Comparison of ENCODE assay signal across 1 cellular context in genomic region chr20:46998497-46999190, GRCh38.
TF ChIP-seq lines count a peak whose summit lies in the region.

No MANE protein-coding gene starts in this region.

TF ChIP-seq in GM23338, 12 proteins besides CTCF, POLR2A, EP300 and RAD21 (continued from another document):
- TF ChIP-seq ETS1 (IDR thresholded peaks at IDR 0.05): no peak
- no peak for TF ChIP-seq ZNF114 (CRISPR knock-in tag; IDR thresholded peaks at IDR 0.05)
- no peak for TF ChIP-seq REST (IDR thresholded peaks at IDR 0.05; ENCODE audit: unreplicated experiment)
TF ChIP-seq in GM23338: peak in this region for 0.
